19 cellular contexts compared by ENCODE assay signal in the genomic region with DNA sequence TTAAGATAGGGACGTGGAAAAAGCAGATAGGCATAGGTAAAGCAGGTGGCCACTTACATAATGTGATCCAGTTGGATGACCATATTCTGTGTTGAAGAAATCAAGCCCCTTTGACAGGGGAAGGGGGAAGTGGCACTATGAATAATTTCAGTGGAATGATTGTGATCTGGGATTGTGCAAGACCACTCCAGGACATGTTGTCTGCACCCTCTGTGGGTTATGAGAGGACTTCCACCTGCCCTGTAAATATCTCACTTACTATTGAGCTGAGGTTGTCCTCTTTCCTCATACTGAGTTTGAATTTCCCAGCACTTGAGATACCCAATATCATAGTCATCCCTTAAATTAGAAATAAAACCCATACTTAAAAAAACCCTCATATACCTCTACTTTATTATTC.
A peak's percentile ranks its signal among the peaks of the same experiment; 100 is the strongest.
DNase-seq lines count a peak whose midpoint lies in the region; ATAC-seq and TF ChIP-seq lines count a peak whose summit lies in the region.
"Had no signal": no experiment of that assay in that cellular context is flagged by ENCODE, and none has a peak within 500 bp of the region (broad histone marks: within the 10 kb centered on the region; RNA-seq: fewer than 3 reads in every experiment).

No MANE protein-coding gene starts in this region.

- H2BK120ac ChIP-seq in trophoblast cell (ENCODE audit: insufficient read depth, low read length, poor library complexity): no peak overlapping the region

- H3K18ac ChIP-seq in trophoblast cell (ENCODE audit: low read length): no peak overlapping the region

- no peak overlapping the region for H3K27ac Mint-ChIP-seq in activated CD4-positive, alpha-beta T cell treated with anti-CD3 and anti-CD28 coated beads for 36 hours
- H3K27ac Mint-ChIP-seq: stimulated activated naive CD8-positive, alpha-beta T cell treated with anti-CD3 and anti-CD28 coated beads, Interleukin-15, amount 100 ng/mL, for 72 hours; T-helper 17 cell had no signal

- peaks cover 6% of the 10 kb centered on the region for H3K79me1 ChIP-seq in trophoblast cell (ENCODE audit: low read length)

- BruUV-seq in HCT116 (replicated peaks; lab: Mats Ljungman, UMichigan): no TSS peak
- BruUV-seq in PC-9 (replicated peaks; lab: Mats Ljungman, UMichigan): no TSS peak

- no peak overlapping the region for H3K14ac ChIP-seq in trophoblast cell (ENCODE audit: low read length)

- RAD21 ChIA-PET in HCT116 (lab: Charles Lee; ENCODE audit: low non-redundant PET in 1 of 2, low total read pairs in 2 of 2, uncharacterized antibody in 2 of 2, unreplicated experiment in 2 of 2): interaction anchor here in 1 of 2 experiments (0.6 kb wide), 1 partner anchor 364 kb away, joined by 3 read pairs; no protein-coding TSS in a partner anchor

- DNase-seq in HCT116 (ENCODE audit: low read depth, low spot score): no peak
- peak in 1 of 2 experiments; percentile 76 for DNase-seq in PC-9
- peak; percentile 59 for DNase-seq in fibroblast of mammary gland (ENCODE audit: low read depth)
- DNase-seq in trophoblast cell: peak; percentile 64 to 67
- no peak for DNase-seq in COR-L47 (lab: John Stamatoyannopoulos, UW)
- no peak for DNase-seq in activated CD4-positive, alpha-beta T cell treated with anti-CD3 and anti-CD28 coated beads for 36 hours
- DNase-seq in COLO829 (ENCODE audit: low spot score): no peak
- DNase-seq: activated CD4-positive, alpha-beta T cell treated with anti-CD3 and anti-CD28 coated beads for 48 hours; activated naive CD4-positive, alpha-beta T cell treated with anti-CD3 and anti-CD28 coated beads, Interleukin-2, amount 50 U/mL, for 16 hours; DMS79 treated with DMSO at 0.1 percent for 48 hours; effector memory CD4-positive, alpha-beta T cell; Kasumi-1; midbrain; NCI-H2081; NCI-H774; stimulated activated naive CD8-positive, alpha-beta T cell treated with anti-CD3 and anti-CD28 coated beads, Interleukin-15, amount 100 ng/mL, for 72 hours; T-helper 17 cell had no signal

- intact Hi-C loops in HCT116 (cut with micrococcal nuclease): no loop called here
- intact Hi-C loops in PC-9 (cut with micrococcal nuclease; ENCODE audit: unreplicated experiment): no loop called here
- intact Hi-C loops in activated CD4-positive, alpha-beta T cell treated with anti-CD3 and anti-CD28 coated beads for 36 hours (cut with DNase I, micrococcal nuclease): no loop called here

- H3K4me3 ChIP-seq in HCT116 (replicated peaks in 1 of 2; ENCODE audit: low read depth in 1 of 2, low read length in 2 of 2) (no peak overlapping the region), PC-9 (no peak overlapping the region), fibroblast of mammary gland (ENCODE audit: control insufficient read depth, low read depth, low read length) (no peak overlapping the region), trophoblast cell (ENCODE audit: low read depth, low read length) (no peak overlapping the region)
- H3K4me3 ChIP-seq: BLaER1 treated with 17β-estradiol and CSF1 and Interleukin-3, amounts not matched to agents 10 nM and 100 nM had no signal

- no peaks in the 10 kb centered on the region for H3K36me3 ChIP-seq in HCT116 (ENCODE audit: control insufficient read depth in 1 of 2, insufficient read depth in 2 of 2, low read length in 2 of 2)
- H3K36me3 ChIP-seq in PC-9 (ENCODE audit: low read depth): 0 out of 2 replicates have a peak, but pooled peaks cover 5% of the 10 kb centered on the region
- no peaks in the 10 kb centered on the region for H3K36me3 ChIP-seq in trophoblast cell (ENCODE audit: control insufficient read depth in 1 of 2, insufficient read depth in 2 of 2, low read length in 2 of 2)
- H3K36me3 ChIP-seq: BLaER1 treated with 17β-estradiol and CSF1 and Interleukin-3, amounts not matched to agents 10 nM and 100 nM had no signal

- H4K12ac ChIP-seq in trophoblast cell (ENCODE audit: low read depth, low read length): no peak overlapping the region

- H3K79me2 ChIP-seq in HCT116 (ENCODE audit: insufficient read depth, low read length) (peaks cover 4% of the 10 kb centered on the region; the same call in 1 of the 2 replicates), PC-9 (ENCODE audit: low read depth) (no peaks in the 10 kb centered on the region), trophoblast cell (ENCODE audit: control insufficient read depth, insufficient read depth, low read length, poor library complexity) (no peaks in the 10 kb centered on the region)

- POLR2A ChIA-PET in HCT116 (lab: Charles Lee) (interaction anchor here (1.4 kb wide), 1 partner anchor 72 kb away, joined by 3 read pairs; no protein-coding TSS in a partner anchor), PC-9 (lab: Charles Lee; ENCODE audit: unreplicated experiment) (interaction anchor here (0.7 kb wide), 1 partner anchor 83 kb away, joined by 5 read pairs; no protein-coding TSS in a partner anchor)
- POLR2A ChIA-PET in activated CD4-positive, alpha-beta T cell treated with anti-CD3 and anti-CD28 coated beads for 36 hours (lab: Charles Lee): no interaction called here

- WGBS in trophoblast cell (ENCODE audit: extremely low coverage, insufficient coverage, insufficient read length): no CpG with 5 or more reads among the region's 1 CpG

- peaks cover 6% of the 10 kb centered on the region; the same call in 1 of the 2 replicates for H3F3A ChIP-seq in PC-9 (ENCODE audit: insufficient read depth, low read depth)

- ATAC-seq in HCT116 (no peak), GM21367 (IDR thresholded peaks at IDR 0.05; ENCODE audit: unreplicated experiment) (no peak)
- ATAC-seq in activated CD4-positive, alpha-beta T cell treated with anti-CD3 and anti-CD28 coated beads for 36 hours: no peak
- ATAC-seq: stimulated activated naive CD8-positive, alpha-beta T cell treated with anti-CD3 and anti-CD28 coated beads, Interleukin-15, amount 100 ng/mL, for 72 hours; T-helper 17 cell had no signal

- H3K9ac ChIP-seq in HCT116 (ENCODE audit: low read length): no peak overlapping the region
- no peak overlapping the region for H3K9ac ChIP-seq in trophoblast cell (ENCODE audit: low read length)
- H3K9ac ChIP-seq: BLaER1 treated with 17β-estradiol and CSF1 and Interleukin-3, amounts not matched to agents 10 nM and 100 nM had no signal

- H3K9me2 ChIP-seq in HCT116 (ENCODE audit: insufficient read depth) (no peaks in the 10 kb centered on the region), PC-9 (ENCODE audit: insufficient read depth) (no peaks in the 10 kb centered on the region)

- H3K23ac ChIP-seq in trophoblast cell (ENCODE audit: low read length): no peak overlapping the region

- H2AFZ ChIP-seq in HCT116 (ENCODE audit: low read depth, low read length, poor library complexity, severe bottlenecking): no peak overlapping the region
- no peak overlapping the region for H2AFZ ChIP-seq in PC-9
- H2AFZ ChIP-seq in trophoblast cell (ENCODE audit: insufficient read depth, low read length, poor library complexity): no peak overlapping the region

- no peak overlapping the region for H2BK5ac ChIP-seq in trophoblast cell (ENCODE audit: low read depth, low read length, poor library complexity)

- H3K27ac ChIP-seq in HCT116 (ENCODE audit: low read depth, low read length): peak overlapping the region; percentile 92
- peak overlapping the region; percentile 25; the same call in 1 of the 2 replicates for H3K27ac ChIP-seq in PC-9
- no peak overlapping the region for H3K27ac ChIP-seq in trophoblast cell (ENCODE audit: low read depth, low read length)
- H3K27ac ChIP-seq: BLaER1 treated with 17β-estradiol and CSF1 and Interleukin-3, amounts not matched to agents 10 nM and 100 nM had no signal

- peak overlapping the region; percentile 6; the same call in 1 of the 2 replicates for H3K4me2 ChIP-seq in HCT116 (ENCODE audit: low read length)
- H3K4me2 ChIP-seq in PC-9: no peak overlapping the region
- H3K4me2 ChIP-seq in trophoblast cell (ENCODE audit: low read length): no peak overlapping the region
- H3K4me2 ChIP-seq: BLaER1 treated with 17β-estradiol and CSF1 and Interleukin-3, amounts not matched to agents 10 nM and 100 nM had no signal

- TF ChIP-seq POLR2A in HCT116 (IDR thresholded peaks at IDR 0.05; ENCODE audit: borderline replicate concordance, extremely low read depth, insufficient read depth, insufficient read length): no peak

- no peak for TF ChIP-seq CTCF in HCT116 (IDR thresholded peaks at IDR 0.05 in 2 of 3, conservative IDR thresholded peaks at IDR 0.05 in 1 of 3; ENCODE audit: borderline replicate concordance in 1 of 3, insufficient read depth in 1 of 3, low read depth in 2 of 3, low read length in 2 of 3)
- no peak for TF ChIP-seq CTCF in PC-9 (conservative IDR thresholded peaks at IDR 0.05)
- no peak for TF ChIP-seq CTCF in fibroblast of mammary gland (conservative IDR thresholded peaks at IDR 0.05; ENCODE audit: control insufficient read depth, insufficient read depth, low read depth, low read length)

- peak; percentile 19; the same call in 1 of the 2 replicates for TF ChIP-seq RAD21 in HCT116 (IDR thresholded peaks at IDR 0.05; ENCODE audit: low read depth)

- H3K9me3 ChIP-seq in HCT116 (ENCODE audit: control insufficient read depth in 1 of 2, insufficient read depth in 1 of 2, low read depth in 1 of 2, low read length in 2 of 2) (no peaks in the 10 kb centered on the region), PC-9 (ENCODE audit: insufficient read depth, low read depth) (peaks cover 6% of the 10 kb centered on the region), trophoblast cell (ENCODE audit: insufficient read depth, low read depth, low read length) (no peaks in the 10 kb centered on the region)

- no peaks in the 10 kb centered on the region for H3K27me3 ChIP-seq in HCT116 (ENCODE audit: insufficient read depth, low read length)
- no peaks in the 10 kb centered on the region for H3K27me3 ChIP-seq in PC-9 (ENCODE audit: insufficient read depth, low read depth)
- no peaks in the 10 kb centered on the region for H3K27me3 ChIP-seq in trophoblast cell (ENCODE audit: insufficient read depth, low read length)
- H3K27me3 ChIP-seq: BLaER1 treated with 17β-estradiol and CSF1 and Interleukin-3, amounts not matched to agents 10 nM and 100 nM had no signal

- H3K4me1 ChIP-seq in HCT116 (ENCODE audit: control insufficient read depth in 1 of 2, insufficient read depth in 2 of 2, low read length in 2 of 2): peaks cover 56 to 69% of the 10 kb centered on the region in 2 experiments
- peaks cover 19% of the 10 kb centered on the region for H3K4me1 ChIP-seq in PC-9 (replicated peaks; ENCODE audit: insufficient read depth)
- peaks cover 3 to 14% of the 10 kb centered on the region in 2 experiments for H3K4me1 ChIP-seq in trophoblast cell (ENCODE audit: control insufficient read depth in 1 of 2, insufficient read depth in 2 of 2, low read length in 2 of 2)
- H3K4me1 ChIP-seq: BLaER1 treated with 17β-estradiol and CSF1 and Interleukin-3, amounts not matched to agents 10 nM and 100 nM had no signal

- H4K20me1 ChIP-seq in HCT116 (ENCODE audit: insufficient read depth) (no peaks in the 10 kb centered on the region), PC-9 (ENCODE audit: insufficient read depth) (no peaks in the 10 kb centered on the region)
- H4K20me1 ChIP-seq: BLaER1 treated with 17β-estradiol and CSF1 and Interleukin-3, amounts not matched to agents 10 nM and 100 nM had no signal

- H2BK12ac ChIP-seq in trophoblast cell (ENCODE audit: low read length): no peak overlapping the region

- H4K91ac ChIP-seq in trophoblast cell (ENCODE audit: low read depth, low read length): no peak overlapping the region

- H3K36me3 Mint-ChIP-seq in activated CD4-positive, alpha-beta T cell treated with anti-CD3 and anti-CD28 coated beads for 36 hours (ENCODE audit: low read depth): no peaks in the 10 kb centered on the region

- H3K4me3 Mint-ChIP-seq in activated CD4-positive, alpha-beta T cell treated with anti-CD3 and anti-CD28 coated beads for 36 hours: no peak overlapping the region
- H3K4me3 Mint-ChIP-seq: stimulated activated naive CD8-positive, alpha-beta T cell treated with anti-CD3 and anti-CD28 coated beads, Interleukin-15, amount 100 ng/mL, for 72 hours; T-helper 17 cell had no signal

- H3K4ac ChIP-seq in trophoblast cell (ENCODE audit: low read depth, low read length): no peak overlapping the region

- no peaks in the 10 kb centered on the region for H3K9me3 Mint-ChIP-seq in activated CD4-positive, alpha-beta T cell treated with anti-CD3 and anti-CD28 coated beads for 36 hours (ENCODE audit: low read depth)
- H3K9me3 Mint-ChIP-seq: stimulated activated naive CD8-positive, alpha-beta T cell treated with anti-CD3 and anti-CD28 coated beads, Interleukin-15, amount 100 ng/mL, for 72 hours had no signal

- H3K4me1 Mint-ChIP-seq in activated CD4-positive, alpha-beta T cell treated with anti-CD3 and anti-CD28 coated beads for 36 hours: no peaks in the 10 kb centered on the region
- H3K4me1 Mint-ChIP-seq: stimulated activated naive CD8-positive, alpha-beta T cell treated with anti-CD3 and anti-CD28 coated beads, Interleukin-15, amount 100 ng/mL, for 72 hours; T-helper 17 cell had no signal

- H2AK5ac ChIP-seq in trophoblast cell (ENCODE audit: low read length): no peak overlapping the region

- peaks cover 16% of the 10 kb centered on the region for H3K27me3 Mint-ChIP-seq in activated CD4-positive, alpha-beta T cell treated with anti-CD3 and anti-CD28 coated beads for 36 hours

- H4K8ac ChIP-seq in trophoblast cell (ENCODE audit: low read depth, low read length): no peak overlapping the region

- CTCF ChIA-PET in HCT116 (lab: Charles Lee): no interaction called here
- CTCF ChIA-PET in PC-9 (lab: Charles Lee): no interaction called here
- CTCF ChIA-PET in activated CD4-positive, alpha-beta T cell treated with anti-CD3 and anti-CD28 coated beads for 36 hours (lab: Charles Lee): no interaction called here

Comparison
In these comparisons a context has a peak if more than half of its experiments do, and no peak if none do; other contexts are left out.
1. DNase-seq: peak in fibroblast of mammary gland (single experiment) and trophoblast cell (2 of 2); none in HCT116 (single experiment), COR-L47 (single experiment), activated CD4-positive, alpha-beta T cell treated with anti-CD3 and anti-CD28 coated beads for 36 hours (single experiment) and COLO829 (single experiment).